15 cellular contexts compared by ENCODE assay signal in the genomic region with DNA sequence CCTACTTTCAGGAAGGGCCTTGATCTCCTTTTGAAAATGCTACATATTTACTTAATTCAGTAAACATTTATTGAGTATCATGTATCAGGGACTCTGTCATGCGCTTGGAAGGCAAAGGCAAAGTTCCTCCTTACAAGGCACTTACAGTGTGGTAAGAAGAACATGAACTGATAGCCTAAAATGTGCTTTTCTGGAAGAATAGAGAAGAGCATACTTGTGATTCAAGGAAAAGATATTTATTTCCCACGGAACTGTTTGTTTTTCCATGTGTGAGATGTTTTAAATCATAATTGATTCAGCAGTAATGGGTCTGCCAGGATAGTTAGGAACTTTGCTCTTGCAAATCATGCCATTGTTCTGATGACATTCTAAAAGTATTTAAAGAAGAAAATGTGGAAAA.
A peak's percentile ranks its signal among the peaks of the same experiment; 100 is the strongest.
DNase-seq lines count a peak whose midpoint lies in the region; ATAC-seq, FAIRE-seq and TF ChIP-seq lines count a peak whose summit lies in the region.
"Had no signal": no experiment of that assay in that cellular context is flagged by ENCODE, and none has a peak within 500 bp of the region (broad histone marks: within the 10 kb centered on the region; RNA-seq: fewer than 3 reads in every experiment).

No MANE protein-coding gene starts in this region.

- no peak for ATAC-seq in activated CD8-positive, alpha-beta T cell treated with anti-CD3 and anti-CD28 coated beads, Interleukin-2, amount 10 ng/mL, durations not matched to agents 7 days and 5 days
- ATAC-seq: left lung; naive thymus-derived CD4-positive, alpha-beta T cell had no signal

- no peaks in the 10 kb centered on the region for H3K9me3 ChIP-seq in HUES64 (ENCODE audit: insufficient read depth, low read depth, low read length)
- H3K9me3 ChIP-seq in neural progenitor cell (ENCODE audit: low read depth): no peaks in the 10 kb centered on the region
- H3K9me3 ChIP-seq in esophagus squamous epithelium: no peaks in the 10 kb centered on the region
- H3K9me3 ChIP-seq: left lung, SJCRH30 had no signal

- no peaks in the 10 kb centered on the region for H3K9me3 Mint-ChIP-seq in neural progenitor cell
- H3K9me3 Mint-ChIP-seq in activated CD8-positive, alpha-beta T cell treated with anti-CD3 and anti-CD28 coated beads, Interleukin-2, amount 10 ng/mL, durations not matched to agents 7 days and 5 days (ENCODE audit: insufficient read depth): no peaks in the 10 kb centered on the region
- H3K9me3 Mint-ChIP-seq: CD4-positive, alpha-beta T cell; naive thymus-derived CD4-positive, alpha-beta T cell had no signal

- no peak overlapping the region for H3K4me3 Mint-ChIP-seq in neural progenitor cell
- no peak overlapping the region for H3K4me3 Mint-ChIP-seq in activated CD8-positive, alpha-beta T cell treated with anti-CD3 and anti-CD28 coated beads, Interleukin-2, amount 10 ng/mL, durations not matched to agents 7 days and 5 days
- H3K4me3 Mint-ChIP-seq: CD4-positive, alpha-beta T cell; naive thymus-derived CD4-positive, alpha-beta T cell had no signal

- peaks cover 2% of the 10 kb centered on the region for H3K27me3 Mint-ChIP-seq in neural progenitor cell (ENCODE audit: insufficient read depth, low read depth)
- no peaks in the 10 kb centered on the region for H3K27me3 Mint-ChIP-seq in activated CD8-positive, alpha-beta T cell treated with anti-CD3 and anti-CD28 coated beads, Interleukin-2, amount 10 ng/mL, durations not matched to agents 7 days and 5 days (ENCODE audit: low read depth)
- H3K27me3 Mint-ChIP-seq: CD4-positive, alpha-beta T cell had no signal

- no peak for TF ChIP-seq CTCF in AG09319 (IDR thresholded peaks at IDR 0.05; ENCODE audit: low read depth, low read length)
- no peak for TF ChIP-seq CTCF in bronchial epithelial cell (IDR thresholded peaks at IDR 0.05; ENCODE audit: insufficient read depth, low read length, severe bottlenecking)
- TF ChIP-seq CTCF in neural progenitor cell (IDR thresholded peaks at IDR 0.05): no peak
- no peak for TF ChIP-seq CTCF in esophagus squamous epithelium (IDR thresholded peaks at IDR 0.05)

- H3K36me3 ChIP-seq in HUES64 (ENCODE audit: insufficient read depth, low read length) (no peaks in the 10 kb centered on the region), bronchial epithelial cell (ENCODE audit: control insufficient read depth, insufficient read depth, low read length) (no peaks in the 10 kb centered on the region), neural progenitor cell (no peaks in the 10 kb centered on the region), esophagus squamous epithelium (no peaks in the 10 kb centered on the region)
- H3K36me3 ChIP-seq: cardiac muscle cell, left lung, SJCRH30 had no signal

- peak overlapping the region; percentile 11 for H2AFZ ChIP-seq in neural progenitor cell (replicated peaks)

- H3K4me2 ChIP-seq in neural progenitor cell: no peak overlapping the region

- no peaks in the 10 kb centered on the region for H3K4me1 Mint-ChIP-seq in neural progenitor cell
- no peaks in the 10 kb centered on the region for H3K4me1 Mint-ChIP-seq in activated CD8-positive, alpha-beta T cell treated with anti-CD3 and anti-CD28 coated beads, Interleukin-2, amount 10 ng/mL, durations not matched to agents 7 days and 5 days (ENCODE audit: low read depth)
- H3K4me1 Mint-ChIP-seq: naive thymus-derived CD4-positive, alpha-beta T cell had no signal

- H3K27me3 ChIP-seq in HUES64 (ENCODE audit: insufficient read depth, low read length): no peaks in the 10 kb centered on the region
- no peaks in the 10 kb centered on the region for H3K27me3 ChIP-seq in bronchial epithelial cell (ENCODE audit: control insufficient read depth, insufficient read depth, low read length)
- H3K27me3 ChIP-seq in neural progenitor cell: no peaks in the 10 kb centered on the region
- H3K27me3 ChIP-seq in esophagus squamous epithelium: no peaks in the 10 kb centered on the region
- H3K27me3 ChIP-seq: cardiac muscle cell, left lung, SJCRH30 had no signal

- TF ChIP-seq POLR2A in esophagus squamous epithelium (IDR thresholded peaks at IDR 0.05): no peak

- H3K27ac Mint-ChIP-seq in neural progenitor cell: no peak overlapping the region
- no peak overlapping the region for H3K27ac Mint-ChIP-seq in activated CD8-positive, alpha-beta T cell treated with anti-CD3 and anti-CD28 coated beads, Interleukin-2, amount 10 ng/mL, durations not matched to agents 7 days and 5 days
- H3K27ac Mint-ChIP-seq: CD4-positive, alpha-beta T cell; naive thymus-derived CD4-positive, alpha-beta T cell had no signal

- 48% methylated on average over 2 of the region's 2 CpGs for WGBS in HUES64
- 44 to 60% methylated on average over 2 of the region's 2 CpGs for WGBS in esophagus squamous epithelium, 2 donors

- H3K27ac ChIP-seq in HUES64 (ENCODE audit: low read depth, low read length): peak overlapping the region; percentile 22; the same call in 1 of the 2 replicates
- no peak overlapping the region for H3K27ac ChIP-seq in neural progenitor cell
- H3K27ac ChIP-seq in esophagus squamous epithelium: no peak overlapping the region
- H3K27ac ChIP-seq: cardiac muscle cell, left lung, SJCRH30 had no signal

- intact Hi-C loops in esophagus squamous epithelium (cut with DNase I): no loop called here

- no peak for FAIRE-seq in bronchial epithelial cell (lab: Jason Lieb, UNC)
- FAIRE-seq: endometrium had no signal

- H4K20me1 ChIP-seq in neural progenitor cell (ENCODE audit: low read depth): no peaks in the 10 kb centered on the region

- POLR2A ChIA-PET in activated CD8-positive, alpha-beta T cell treated with anti-CD3 and anti-CD28 coated beads, Interleukin-2, amount 10 ng/mL, durations not matched to agents 7 days and 5 days (lab: Charles Lee): no interaction called here

- H3F3A ChIP-seq in neural progenitor cell (ENCODE audit: low read depth): no peaks in the 10 kb centered on the region

- DNase-seq in AG09319 (ENCODE audit: extremely low read depth, low read depth): peak; percentile 23
- DNase-seq in bronchial epithelial cell (ENCODE audit: low read depth): peak; percentile 19
- DNase-seq in neural progenitor cell (ENCODE audit: low spot score): no peak
- no peak for DNase-seq in esophagus squamous epithelium (lab: John Stamatoyannopoulos, UW)
- DNase-seq in SIG-M5 (lab: John Stamatoyannopoulos, UW): no peak
- DNase-seq in activated T-cell treated with anti-CD3 and anti-CD28 coated beads, Interleukin-2, amount 50 U/mL, for 1 hour: no peak
- DNase-seq in activated CD8-positive, alpha-beta T cell treated with anti-CD3 and anti-CD28 coated beads, Interleukin-2, amount 10 ng/mL, durations not matched to agents 7 days and 5 days: no peak
- DNase-seq: CD4-positive, alpha-beta T cell; left lung; naive thymus-derived CD4-positive, alpha-beta T cell; NCI-H187; SJCRH30 had no signal

- H3K9ac ChIP-seq in HUES64 (ENCODE audit: low read depth, low read length): no peak overlapping the region
- H3K9ac ChIP-seq in neural progenitor cell: no peak overlapping the region

- no peaks in the 10 kb centered on the region for H3K79me2 ChIP-seq in neural progenitor cell (ENCODE audit: low read depth)

- CTCF ChIA-PET in activated CD8-positive, alpha-beta T cell treated with anti-CD3 and anti-CD28 coated beads, Interleukin-2, amount 10 ng/mL, durations not matched to agents 7 days and 5 days (lab: Charles Lee): no interaction called here

- H3K36me3 Mint-ChIP-seq in neural progenitor cell: no peaks in the 10 kb centered on the region
- H3K36me3 Mint-ChIP-seq in activated CD8-positive, alpha-beta T cell treated with anti-CD3 and anti-CD28 coated beads, Interleukin-2, amount 10 ng/mL, durations not matched to agents 7 days and 5 days (ENCODE audit: low read depth): no peaks in the 10 kb centered on the region
- H3K36me3 Mint-ChIP-seq: naive thymus-derived CD4-positive, alpha-beta T cell had no signal

- H3K4me3 ChIP-seq in HUES64 (ENCODE audit: low read length) (no peak overlapping the region), bronchial epithelial cell (ENCODE audit: low read depth, low read length) (no peak overlapping the region), neural progenitor cell (no peak overlapping the region), esophagus squamous epithelium (no peak overlapping the region)
- H3K4me3 ChIP-seq: cardiac muscle cell, left lung, SJCRH30 had no signal

- H3K4me1 ChIP-seq in HUES64 (ENCODE audit: insufficient read depth, low read length): peaks cover 24% of the 10 kb centered on the region
- H3K4me1 ChIP-seq in neural progenitor cell: no peaks in the 10 kb centered on the region
- no peaks in the 10 kb centered on the region for H3K4me1 ChIP-seq in esophagus squamous epithelium
- H3K4me1 ChIP-seq: left lung, SJCRH30 had no signal

Comparison
In these comparisons a context has a peak if more than half of its experiments do, and no peak if none do; other contexts are left out.
1. DNase-seq: peak in AG09319 (single experiment) and bronchial epithelial cell (single experiment); none in neural progenitor cell (single experiment), esophagus squamous epithelium (single experiment), SIG-M5 (single experiment), activated T-cell treated with anti-CD3 and anti-CD28 coated beads, Interleukin-2, amount 50 U/mL, for 1 hour (single experiment) and activated CD8-positive, alpha-beta T cell treated with anti-CD3 and anti-CD28 coated beads, Interleukin-2, amount 10 ng/mL, durations not matched to agents 7 days and 5 days (single experiment).